Comparison of ENCODE assay signal across 8 cellular contexts in the genomic region with DNA sequence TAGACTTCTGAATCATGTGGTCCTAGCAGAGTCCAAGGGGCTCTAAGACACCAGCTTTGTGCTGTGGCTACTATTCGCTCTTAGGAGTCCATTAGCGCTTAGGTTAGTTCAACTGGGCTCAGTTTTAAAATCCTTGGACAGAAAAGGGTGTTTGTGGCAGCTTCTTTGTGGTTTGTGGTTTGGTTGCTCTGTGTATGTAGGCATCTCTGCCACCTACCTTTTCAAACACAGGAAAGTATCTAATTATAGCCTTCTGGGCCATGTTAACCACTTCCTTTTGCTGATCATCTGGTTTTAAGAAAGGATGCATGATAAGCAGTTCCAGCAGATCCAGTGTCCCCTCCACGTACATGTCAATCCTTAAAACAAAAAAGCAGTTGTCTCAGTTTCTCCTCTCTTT. TPM values are rescaled to one million over a fixed set of nuclear protein-coding genes. Genes with fewer than 3 reads are reported as not detected.
DNase-seq lines count a peak whose midpoint lies in the region; ATAC-seq, FAIRE-seq and TF ChIP-seq lines count a peak whose summit lies in the region.

No MANE protein-coding gene starts in this region.

- in situ Hi-C loops in KBM-7 (cut with MboI; ENCODE audit: low pct_unique_long_range_greater_than_20kb, low sequenced_read_pairs) (no loop called here), HAP-1 (cut with MboI; ENCODE audit: low sequenced_read_pairs) (no loop called here)

- no peak overlapping the region for H3K9ac ChIP-seq in astrocyte (ENCODE audit: low read length)

- peaks cover 37% of the 10 kb centered on the region for H3K27me3 Mint-ChIP-seq in astrocyte (ENCODE audit: low read depth, unreplicated experiment)

- H3K4me3 ChIP-seq in astrocyte (ENCODE audit: insufficient read depth, low read depth, low read length) = no peak overlapping the region
- H3K4me3 ChIP-seq in HAP-1 = no peak overlapping the region

- H3K27ac ChIP-seq in astrocyte (ENCODE audit: low read depth, low read length) (no peak overlapping the region), foreskin keratinocyte (no peak overlapping the region)

- H3K4me1 ChIP-seq in astrocyte (ENCODE audit: insufficient read depth, low read length) (peaks cover 8% of the 10 kb centered on the region), foreskin keratinocyte (no peaks in the 10 kb centered on the region), HAP-1 (no peaks in the 10 kb centered on the region)

- peaks cover 3% of the 10 kb centered on the region for H3K9me3 Mint-ChIP-seq in astrocyte (ENCODE audit: unreplicated experiment)

- H3K4me1 Mint-ChIP-seq in astrocyte (ENCODE audit: low read depth, unreplicated experiment) = peaks cover 9% of the 10 kb centered on the region

- no peaks in the 10 kb centered on the region for H4K20me1 ChIP-seq in astrocyte (ENCODE audit: insufficient read depth, low read length)

- no peak overlapping the region for H3K27ac Mint-ChIP-seq in astrocyte (ENCODE audit: unreplicated experiment)

- H3K27me3 ChIP-seq in astrocyte (ENCODE audit: insufficient read depth, low read length) = no peaks in the 10 kb centered on the region
- no peaks in the 10 kb centered on the region for H3K27me3 ChIP-seq in foreskin keratinocyte
- H3K27me3 ChIP-seq in HAP-1 (ENCODE audit: low read depth) = no peaks in the 10 kb centered on the region

- H3K4me2 ChIP-seq in astrocyte (ENCODE audit: low read length) = no peak overlapping the region

- FAIRE-seq in astrocyte (lab: Jason Lieb, UNC) (no peak), D721Med (lab: Jason Lieb, UNC) (no peak)

- H2AFZ ChIP-seq in astrocyte (ENCODE audit: low read depth, low read length) = no peak overlapping the region

- peaks cover 7% of the 10 kb centered on the region for H3K36me3 Mint-ChIP-seq in astrocyte (ENCODE audit: low read depth, unreplicated experiment)

- H3K36me3 ChIP-seq in astrocyte (ENCODE audit: insufficient read depth, low read length) = peaks cover 18% of the 10 kb centered on the region
- peaks cover 38% of the 10 kb centered on the region for H3K36me3 ChIP-seq in HAP-1 (replicated peaks)

- no peak overlapping the region for H3K4me3 Mint-ChIP-seq in astrocyte (ENCODE audit: unreplicated experiment)

- no peaks in the 10 kb centered on the region for H3K79me2 ChIP-seq in astrocyte (ENCODE audit: insufficient read depth, low read length)

- DNase-seq in COLO829 (ENCODE audit: low spot score) (peak; percentile 13), KBM-7 (peak; percentile 89), astrocyte (ENCODE audit: low read depth) (peak; percentile 45), foreskin keratinocyte (no peak), iPS-NIHi11 (ENCODE audit: low spot score) (no peak), HAP-1 (ENCODE audit: low spot score in 2 of 2) (no peak), D721Med (ENCODE audit: insufficient read length, low spot score) (no peak)

- H3K9me3 ChIP-seq in astrocyte (ENCODE audit: insufficient read depth, low read depth, low read length) = no peaks in the 10 kb centered on the region
- no peaks in the 10 kb centered on the region for H3K9me3 ChIP-seq in HAP-1

- TF ChIP-seq CTCF in astrocyte (IDR thresholded peaks at IDR 0.05; ENCODE audit: insufficient read depth, low read depth, low read length) = no peak
- no peak for TF ChIP-seq CTCF in foreskin keratinocyte (conservative IDR thresholded peaks at IDR 0.05)
- TF ChIP-seq CTCF in D721Med (IDR thresholded peaks at IDR 0.05; ENCODE audit: insufficient read depth, missing control alignments) = no peak

- ATAC-seq in GM21423 (IDR thresholded peaks at IDR 0.05; ENCODE audit: unreplicated experiment) (peak; percentile 88), foreskin keratinocyte (no peak)

RNA-seq across cellular contexts. Expression of a gene that starts 10.8 kb away (rescaled TPM):
- total RNA-seq in astrocyte = 10.9 and 12.0 TPM in 2 replicates
- 15.0 and 18.8 TPM in 2 replicates for total RNA-seq in foreskin keratinocyte
- 16.5 and 18.3 TPM in 2 replicates for polyA plus RNA-seq in foreskin keratinocyte

Comparison
In these comparisons a context has a peak if more than half of its experiments do, and no peak if none do; other contexts are left out.
1. DNase-seq: peak in COLO829 (single experiment), KBM-7 (single experiment) and astrocyte (single experiment); none in foreskin keratinocyte (0 of 2), iPS-NIHi11 (single experiment), HAP-1 (0 of 2) and D721Med (single experiment).